ENCODE assay signal across 8 cellular contexts in the genomic region with DNA sequence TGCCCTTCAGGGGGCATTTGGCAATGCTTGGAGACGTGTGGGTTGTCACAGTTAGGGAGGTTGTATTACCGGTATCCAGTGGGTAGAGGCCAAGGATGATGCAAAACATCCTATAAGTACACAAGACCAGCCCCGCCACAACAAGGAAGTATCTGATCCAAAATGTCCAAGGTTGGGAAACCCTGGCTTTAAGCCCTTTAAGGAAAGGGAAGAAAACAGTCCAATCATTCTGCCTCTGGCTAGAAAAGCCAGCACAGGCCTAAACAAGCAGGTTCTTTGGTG. TPM values are rescaled to one million over a fixed set of nuclear protein-coding genes. Genes with fewer than 3 reads are reported as not detected.
DNase-seq lines count a peak whose midpoint lies in the region; ATAC-seq and TF ChIP-seq lines count a peak whose summit lies in the region.

No MANE protein-coding gene starts in this region.

- no peaks in the 10 kb centered on the region for H3K36me3 ChIP-seq in suprapubic skin

- H3K4me3 ChIP-seq in iPS-18c (ENCODE audit: insufficient read depth, low read depth, low read length) (peak overlapping the region; percentile 17), suprapubic skin (peak overlapping the region; percentile 6)

- peak; percentile 57 for DNase-seq in NCI-H2107 treated with DMSO at 0.1 percent for 48 hours (lab: John Stamatoyannopoulos, UW; ENCODE audit: unreplicated experiment)
- no peak for DNase-seq in NCI-H2107 (lab: John Stamatoyannopoulos, UW)
- no peak for DNase-seq in activated B cell treated with CpG ODN at 0.5 μM for 24 hours
- DNase-seq in suprapubic skin (ENCODE audit: low spot score in 2 of 2) = peak in 1 of 2 donors; percentile 79
- no peak for DNase-seq in DMS114 treated with DMSO at 0.1 percent for 48 hours (lab: John Stamatoyannopoulos, UW; ENCODE audit: unreplicated experiment)
- DNase-seq in activated CD8-positive, alpha-beta memory T cell treated with anti-CD3 and anti-CD28 coated beads, Interleukin-2, amount 50 U/mL, for 48 hours = no peak
- no peak for DNase-seq in cortex of kidney (lab: John Stamatoyannopoulos, UW)

- POLR2A ChIA-PET in activated B cell treated with CpG ODN at 0.5 μM for 24 hours (lab: Charles Lee) = interaction anchor here (0.5 to 5.6 kb wide), 8 partner anchors 10 to 996 kb away, joined by 3 to 37 read pairs (median 4); no protein-coding TSS in a partner anchor

- no peak overlapping the region for H3K27ac Mint-ChIP-seq in activated B cell treated with CpG ODN at 0.5 μM for 24 hours

- no peak for TF ChIP-seq EP300 in suprapubic skin (IDR thresholded peaks at IDR 0.05)

- intact Hi-C loops in activated B cell treated with CpG ODN at 0.5 μM for 24 hours (cut with micrococcal nuclease) = loop anchor here (1.0 to 2.0 kb wide), 2 partner anchors 8 to 25 kb away; no protein-coding TSS in a partner anchor

- TF ChIP-seq POLR2A in suprapubic skin (IDR thresholded peaks at IDR 0.05) = no peak

- H3K27me3 Mint-ChIP-seq in activated B cell treated with CpG ODN at 0.5 μM for 24 hours = no peaks in the 10 kb centered on the region

- WGBS in suprapubic skin = 18% methylated on average over 3 of the region's 3 CpGs

- H3K27me3 ChIP-seq in suprapubic skin = no peaks in the 10 kb centered on the region

- H3K36me3 Mint-ChIP-seq in activated B cell treated with CpG ODN at 0.5 μM for 24 hours (ENCODE audit: low read depth) = no peaks in the 10 kb centered on the region

- no peak for ATAC-seq in activated B cell treated with CpG ODN at 0.5 μM for 24 hours (ENCODE audit: low read depth)

- CTCF ChIA-PET in activated B cell treated with CpG ODN at 0.5 μM for 24 hours (lab: Charles Lee) = interaction anchor here (0.7 to 11.0 kb wide), 5 partner anchors 23 to 302 kb away, joined by 3 to 84 read pairs (median 4); no protein-coding TSS in a partner anchor

- TF ChIP-seq CTCF in activated B cell treated with CpG ODN at 0.5 μM for 24 hours (IDR thresholded peaks at IDR 0.05) = no peak
- no peak for TF ChIP-seq CTCF in suprapubic skin (IDR thresholded peaks at IDR 0.05)

- H3K27ac ChIP-seq in suprapubic skin = peak overlapping the region; percentile 99

- peak overlapping the region; percentile 68 for H3K4me3 Mint-ChIP-seq in activated B cell treated with CpG ODN at 0.5 μM for 24 hours

- H3K9me3 ChIP-seq in iPS-18c (ENCODE audit: control insufficient read depth, insufficient read depth, low read length) = no peaks in the 10 kb centered on the region
- H3K9me3 ChIP-seq in suprapubic skin = no peaks in the 10 kb centered on the region

- peaks cover 57% of the 10 kb centered on the region for H3K4me1 Mint-ChIP-seq in activated B cell treated with CpG ODN at 0.5 μM for 24 hours

- peaks cover 72% of the 10 kb centered on the region for H3K4me1 ChIP-seq in suprapubic skin

- no peaks in the 10 kb centered on the region for H3K9me3 Mint-ChIP-seq in activated B cell treated with CpG ODN at 0.5 μM for 24 hours

RNA-seq across cellular contexts. Expression of gene ZMYND8, which starts 3.6 kb away (rescaled TPM):
- 42.6 and 44.7 TPM in 2 replicates for total RNA-seq in activated B cell treated with CpG ODN at 0.5 μM for 24 hours
- total RNA-seq in suprapubic skin = 100 to 1,000 TPM in 1 of 4 donors, 10 to 100 TPM in 3; 48.5 to 169 (median 54.1) TPM
